In genomic region chr5:91109634-91110033, GRCh38 we compare ENCODE assay signal across 23 cellular contexts.
DNase-seq lines count a peak whose midpoint lies in the region; ATAC-seq and TF ChIP-seq lines count a peak whose summit lies in the region.
"Had no signal": no experiment of that assay in that cellular context is flagged by ENCODE, and none has a peak within 500 bp of the region (broad histone marks: within the 10 kb centered on the region; RNA-seq: fewer than 3 reads in every experiment).

No MANE protein-coding gene starts in this region.

- no peak overlapping the region for H3K4me2 ChIP-seq in HCT116 (ENCODE audit: low read length)
- H3K4me2 ChIP-seq: BLaER1 treated with 17β-estradiol and CSF1 and Interleukin-3, amounts not matched to agents 10 nM and 100 nM; KMS-11; PC-9 had no signal

- no peaks in the 10 kb centered on the region for H3K4me1 ChIP-seq in HCT116 (ENCODE audit: control insufficient read depth in 1 of 2, insufficient read depth in 2 of 2, low read length in 2 of 2)
- peaks cover 0 to 35% (median 32%) of the 10 kb centered on the region in 4 donors for H3K4me1 ChIP-seq in sigmoid colon
- no peaks in the 10 kb centered on the region for H3K4me1 ChIP-seq in CD8-positive, alpha-beta T cell (ENCODE audit: insufficient read depth, low read length)

- peaks cover 45% of the 10 kb centered on the region for H3K4me1 Mint-ChIP-seq in brain
- H3K4me1 Mint-ChIP-seq in CD8-positive, alpha-beta T cell (ENCODE audit: low read depth), result no peaks in the 10 kb centered on the region
- H3K4me1 Mint-ChIP-seq in stimulated activated naive B cell treated with anti-CD40 and anti-IgM and Interleukin-4, amounts not matched to agents 10 μg/mL and 1 μg/mL and 100 μg/mL, for 72 hours, result peaks cover 0 to 3% of the 10 kb centered on the region in 2 donors
- H3K4me1 Mint-ChIP-seq: activated T-helper 17 cell treated with anti-CD3 and anti-CD28 coated beads, Interleukin-2, amount 50 U/mL, for 72 hours; central memory CD8-positive, alpha-beta T cell had no signal

- no peaks in the 10 kb centered on the region for H4K20me1 ChIP-seq in HCT116 (ENCODE audit: insufficient read depth)
- H4K20me1 ChIP-seq: BLaER1 treated with 17β-estradiol and CSF1 and Interleukin-3, amounts not matched to agents 10 nM and 100 nM had no signal

- H3K27ac Mint-ChIP-seq in brain, result peak overlapping the region in 3 of 5 experiments; percentile 30 to 85 (median 32)
- H3K27ac Mint-ChIP-seq in CD8-positive, alpha-beta T cell, result no peak overlapping the region
- no peak overlapping the region for H3K27ac Mint-ChIP-seq in stimulated activated naive B cell treated with anti-CD40 and anti-IgM and Interleukin-4, amounts not matched to agents 10 μg/mL and 1 μg/mL and 100 μg/mL, for 72 hours
- H3K27ac Mint-ChIP-seq: activated CD4-positive, alpha-beta T cell treated with anti-CD3 and anti-CD28 coated beads for 36 hours; activated CD8-positive, alpha-beta memory T cell treated with anti-CD3 and anti-CD28 coated beads, Interleukin-2, amount 10 ng/mL, durations not matched to agents 7 days and 5 days; activated T-helper 17 cell treated with anti-CD3 and anti-CD28 coated beads, Interleukin-2, amount 50 U/mL, for 72 hours had no signal

- TF ChIP-seq RAD21 in HCT116 (IDR thresholded peaks at IDR 0.05; ENCODE audit: low read depth), result peak; percentile 16; the same call in 1 of the 2 replicates

- H3K4me3 ChIP-seq in HCT116 (replicated peaks in 1 of 2; ENCODE audit: low read depth in 1 of 2, low read length in 2 of 2) (no peak overlapping the region), fibroblast of pulmonary artery (replicated peaks; ENCODE audit: low read depth, low read length) (no peak overlapping the region), sigmoid colon (no peak overlapping the region)
- H3K4me3 ChIP-seq in CD8-positive, alpha-beta T cell (ENCODE audit: low read depth, low read length), result no peak overlapping the region
- H3K4me3 ChIP-seq: BLaER1 treated with 17β-estradiol and CSF1 and Interleukin-3, amounts not matched to agents 10 nM and 100 nM; ovary; PC-9; SK-N-MC; skin epidermis; suprapubic skin had no signal

- H3K27me3 Mint-ChIP-seq in brain, result no peaks in the 10 kb centered on the region
- H3K27me3 Mint-ChIP-seq in CD8-positive, alpha-beta T cell (ENCODE audit: low read depth), result peaks cover 11% of the 10 kb centered on the region
- H3K27me3 Mint-ChIP-seq in stimulated activated naive B cell treated with anti-CD40 and anti-IgM and Interleukin-4, amounts not matched to agents 10 μg/mL and 1 μg/mL and 100 μg/mL, for 72 hours, result peaks cover 0 to 6% of the 10 kb centered on the region in 2 donors

- CTCF ChIA-PET in HCT116 (lab: Charles Lee), result interaction anchor here (1.0 to 1.2 kb wide), 2 partner anchors 275 to 310 kb away, joined by 3 to 4 read pairs; no protein-coding TSS in a partner anchor
- CTCF ChIA-PET in CD8-positive, alpha-beta T cell (lab: Charles Lee), result interaction anchor here (1.0 kb wide), 1 partner anchor 390 kb away, joined by 3 read pairs; no protein-coding TSS in a partner anchor

- no peak overlapping the region for H2AFZ ChIP-seq in HCT116 (ENCODE audit: low read depth, low read length, poor library complexity, severe bottlenecking)
- H2AFZ ChIP-seq: PC-9 had no signal

- no peak overlapping the region for H3K4me3 Mint-ChIP-seq in brain
- H3K4me3 Mint-ChIP-seq in CD8-positive, alpha-beta T cell, result no peak overlapping the region
- H3K4me3 Mint-ChIP-seq in stimulated activated naive B cell treated with anti-CD40 and anti-IgM and Interleukin-4, amounts not matched to agents 10 μg/mL and 1 μg/mL and 100 μg/mL, for 72 hours, result no peak overlapping the region
- H3K4me3 Mint-ChIP-seq: activated CD4-positive, alpha-beta T cell treated with anti-CD3 and anti-CD28 coated beads for 36 hours; activated CD8-positive, alpha-beta memory T cell treated with anti-CD3 and anti-CD28 coated beads, Interleukin-2, amount 10 ng/mL, durations not matched to agents 7 days and 5 days; activated T-helper 17 cell treated with anti-CD3 and anti-CD28 coated beads, Interleukin-2, amount 50 U/mL, for 72 hours; central memory CD8-positive, alpha-beta T cell had no signal

- H3K36me3 Mint-ChIP-seq in brain, result peaks cover 20% of the 10 kb centered on the region
- H3K36me3 Mint-ChIP-seq in CD8-positive, alpha-beta T cell, result no peaks in the 10 kb centered on the region
- H3K36me3 Mint-ChIP-seq in stimulated activated naive B cell treated with anti-CD40 and anti-IgM and Interleukin-4, amounts not matched to agents 10 μg/mL and 1 μg/mL and 100 μg/mL, for 72 hours, result no peaks in the 10 kb centered on the region
- H3K36me3 Mint-ChIP-seq: activated CD8-positive, alpha-beta memory T cell treated with anti-CD3 and anti-CD28 coated beads, Interleukin-2, amount 10 ng/mL, durations not matched to agents 7 days and 5 days had no signal

- H3K9me3 Mint-ChIP-seq in brain, result peaks cover 0 to 15% (median 10%) of the 10 kb centered on the region in 5 experiments
- peaks cover 5% of the 10 kb centered on the region for H3K9me3 Mint-ChIP-seq in CD8-positive, alpha-beta T cell
- H3K9me3 Mint-ChIP-seq in stimulated activated naive B cell treated with anti-CD40 and anti-IgM and Interleukin-4, amounts not matched to agents 10 μg/mL and 1 μg/mL and 100 μg/mL, for 72 hours, result peaks cover 0 to 2% of the 10 kb centered on the region in 2 donors
- H3K9me3 Mint-ChIP-seq: activated T-helper 17 cell treated with anti-CD3 and anti-CD28 coated beads, Interleukin-2, amount 50 U/mL, for 72 hours; central memory CD8-positive, alpha-beta T cell had no signal

- no TSS peak for BruUV-seq in HCT116 (replicated peaks; lab: Mats Ljungman, UMichigan)

- H3K9ac ChIP-seq in HCT116 (ENCODE audit: low read length), result no peak overlapping the region
- H3K9ac ChIP-seq: BLaER1 treated with 17β-estradiol and CSF1 and Interleukin-3, amounts not matched to agents 10 nM and 100 nM; KMS-11 had no signal

- TF ChIP-seq POLR2A in HCT116 (IDR thresholded peaks at IDR 0.05; ENCODE audit: borderline replicate concordance, extremely low read depth, insufficient read depth, insufficient read length) (no peak), sigmoid colon (IDR thresholded peaks at IDR 0.05) (no peak)

- ATAC-seq in HCT116 (no peak), HG03469 (IDR thresholded peaks at IDR 0.05; ENCODE audit: unreplicated experiment) (no peak)
- no peak for ATAC-seq in CD8-positive, alpha-beta T cell
- ATAC-seq in stimulated activated naive B cell treated with anti-CD40 and anti-IgM and Interleukin-4, amounts not matched to agents 10 μg/mL and 1 μg/mL and 100 μg/mL, for 72 hours (replicated peaks), result no peak
- ATAC-seq: activated CD4-positive, alpha-beta T cell treated with anti-CD3 and anti-CD28 coated beads for 36 hours; activated CD8-positive, alpha-beta memory T cell treated with anti-CD3 and anti-CD28 coated beads, Interleukin-2, amount 10 ng/mL, durations not matched to agents 7 days and 5 days; activated T-helper 17 cell treated with anti-CD3 and anti-CD28 coated beads, Interleukin-2, amount 50 U/mL, for 72 hours; left lobe of liver had no signal

- no peak for TF ChIP-seq EP300 in sigmoid colon (IDR thresholded peaks at IDR 0.05)

- H3K9me3 ChIP-seq in HCT116 (ENCODE audit: control insufficient read depth in 1 of 2, insufficient read depth in 1 of 2, low read depth in 1 of 2, low read length in 2 of 2) (no peaks in the 10 kb centered on the region), sigmoid colon (no peaks in the 10 kb centered on the region)
- H3K9me3 ChIP-seq in CD8-positive, alpha-beta T cell (ENCODE audit: low read length), result no peaks in the 10 kb centered on the region
- H3K9me3 ChIP-seq: ovary, suprapubic skin had no signal

- H3K27me3 ChIP-seq in HCT116 (ENCODE audit: insufficient read depth, low read length), result no peaks in the 10 kb centered on the region
- no peaks in the 10 kb centered on the region for H3K27me3 ChIP-seq in sigmoid colon
- H3K27me3 ChIP-seq in CD8-positive, alpha-beta T cell (ENCODE audit: insufficient read depth, low read length), result no peaks in the 10 kb centered on the region
- H3K27me3 ChIP-seq: BLaER1 treated with 17β-estradiol and CSF1 and Interleukin-3, amounts not matched to agents 10 nM and 100 nM; ovary; suprapubic skin had no signal

- POLR2A ChIA-PET in HCT116 (lab: Charles Lee), result no interaction called here
- POLR2A ChIA-PET in CD8-positive, alpha-beta T cell (lab: Charles Lee), result no interaction called here

- intact Hi-C loops in HCT116 (cut with micrococcal nuclease), result no loop called here
- intact Hi-C loops in sigmoid colon (cut with DNase I), result no loop called here
- intact Hi-C loops in CD8-positive, alpha-beta T cell (cut with DNase I, micrococcal nuclease), result no loop called here

- WGBS in sigmoid colon, 2 donors, result 85 to 87% methylated on average over 1 of the region's 1 CpG

- H3K9me2 ChIP-seq in HCT116 (ENCODE audit: insufficient read depth), result no peaks in the 10 kb centered on the region

- RAD21 ChIA-PET in HCT116 (lab: Charles Lee; ENCODE audit: low non-redundant PET in 1 of 2, low total read pairs in 2 of 2, uncharacterized antibody in 2 of 2, unreplicated experiment in 2 of 2), result no interaction called here

- no peaks in the 10 kb centered on the region for H3K36me3 ChIP-seq in HCT116 (ENCODE audit: control insufficient read depth in 1 of 2, insufficient read depth in 2 of 2, low read length in 2 of 2)
- H3K36me3 ChIP-seq in sigmoid colon, result no peaks in the 10 kb centered on the region
- H3K36me3 ChIP-seq in CD8-positive, alpha-beta T cell (ENCODE audit: insufficient read depth, low read length), result no peaks in the 10 kb centered on the region
- H3K36me3 ChIP-seq: BLaER1 treated with 17β-estradiol and CSF1 and Interleukin-3, amounts not matched to agents 10 nM and 100 nM; ovary; suprapubic skin had no signal

- TF ChIP-seq CTCF in HCT116 (IDR thresholded peaks at IDR 0.05 in 2 of 3, conservative IDR thresholded peaks at IDR 0.05 in 1 of 3; ENCODE audit: borderline replicate concordance in 1 of 3, insufficient read depth in 1 of 3, low read depth in 2 of 3, low read length in 2 of 3) (no peak), brain (conservative IDR thresholded peaks at IDR 0.05) (no peak), fibroblast of pulmonary artery (IDR thresholded peaks at IDR 0.05; ENCODE audit: low read length, missing control alignments) (peak; percentile 31), sigmoid colon (IDR thresholded peaks at IDR 0.05) (no peak)
- TF ChIP-seq CTCF in CD8-positive, alpha-beta T cell (IDR thresholded peaks at IDR 0.05), result no peak

- no peaks in the 10 kb centered on the region for H3K79me2 ChIP-seq in HCT116 (ENCODE audit: insufficient read depth, low read length)

- DNase-seq in HCT116 (ENCODE audit: low read depth, low spot score) (no peak), fibroblast of pulmonary artery (ENCODE audit: low read depth) (peak; percentile 44), sigmoid colon (no peak), occipital lobe (lab: John Stamatoyannopoulos, UW) (no peak)
- no peak for DNase-seq in CD8-positive, alpha-beta T cell
- no peak for DNase-seq in stimulated activated naive B cell treated with anti-CD40 and anti-IgM and Interleukin-4, amounts not matched to agents 10 μg/mL and 1 μg/mL and 100 μg/mL, for 72 hours
- DNase-seq: activated CD4-positive, alpha-beta T cell treated with anti-CD3 and anti-CD28 coated beads for 36 hours; activated CD8-positive, alpha-beta memory T cell treated with anti-CD3 and anti-CD28 coated beads, Interleukin-2, amount 10 ng/mL, durations not matched to agents 7 days and 5 days; GDM1; NCI-H1105 treated with DMSO at 0.1 percent for 48 hours; ovary; PC-9; stimulated activated CD4-positive, alpha-beta T cell treated with anti-CD3 and anti-CD28 coated beads, Interleukin-4, amount 100 ng/mL, for 4 hours had no signal

- H3K27ac ChIP-seq in HCT116 (ENCODE audit: low read depth, low read length) (no peak overlapping the region), sigmoid colon (peak overlapping the region; percentile 9 to 81 (median 58))
- H3K27ac ChIP-seq in CD8-positive, alpha-beta T cell (ENCODE audit: low read depth, low read length), result no peak overlapping the region
- H3K27ac ChIP-seq: BLaER1 treated with 17β-estradiol and CSF1 and Interleukin-3, amounts not matched to agents 10 nM and 100 nM; KMS-11; ovary; PC-9; SK-N-MC had no signal

Comparison
In these comparisons a context has a peak if more than half of its experiments do, and no peak if none do; other contexts are left out.
1. H3K27ac ChIP-seq: peak in sigmoid colon (4 of 4); none in HCT116 (single experiment) and CD8-positive, alpha-beta T cell (single experiment).
2. H3K27ac Mint-ChIP-seq: peak in brain (3 of 5); none in CD8-positive, alpha-beta T cell (single experiment) and stimulated activated naive B cell treated with anti-CD40 and anti-IgM and Interleukin-4, amounts not matched to agents 10 μg/mL and 1 μg/mL and 100 μg/mL, for 72 hours (single experiment).